ENCODE assay signal across 1 cellular context in the genomic region with DNA sequence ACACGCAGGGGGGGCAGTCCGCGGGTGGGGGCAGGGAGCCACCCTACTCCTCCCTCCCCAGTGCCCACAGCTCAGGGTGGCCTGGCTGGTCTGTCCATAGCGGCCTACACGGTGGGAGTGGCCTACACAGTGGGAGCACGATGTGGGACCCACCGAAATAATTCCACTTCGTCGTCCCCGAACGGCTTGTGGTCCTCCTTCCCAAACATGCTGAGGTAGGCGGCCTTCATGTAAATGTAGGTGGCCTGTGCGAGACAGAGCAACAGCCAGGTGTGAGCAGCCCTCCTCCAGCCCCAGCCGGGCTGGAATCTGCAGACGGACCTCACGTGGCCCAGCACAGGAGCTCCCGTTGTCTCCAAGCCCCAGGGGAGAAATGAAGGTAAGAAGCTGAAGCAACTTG.
TF ChIP-seq lines count a peak whose summit lies in the region.

No MANE protein-coding gene starts in this region.

TF ChIP-seq in endothelial cell of umbilical vein, 7 proteins besides CTCF, POLR2A, EP300 and RAD21:
- TF ChIP-seq POLR2AphosphoS5 (IDR thresholded peaks at IDR 0.05; ENCODE audit: insufficient read depth, low read depth, low read length): no peak
- TF ChIP-seq EZH2 (IDR thresholded peaks at IDR 0.05; ENCODE audit: borderline replicate concordance, low read depth, low read length, severe bottlenecking): no peak
- no peak for TF ChIP-seq FOS (IDR thresholded peaks at IDR 0.05; ENCODE audit: borderline replicate concordance, insufficient read depth, low read length)
- TF ChIP-seq, protein P1, sequence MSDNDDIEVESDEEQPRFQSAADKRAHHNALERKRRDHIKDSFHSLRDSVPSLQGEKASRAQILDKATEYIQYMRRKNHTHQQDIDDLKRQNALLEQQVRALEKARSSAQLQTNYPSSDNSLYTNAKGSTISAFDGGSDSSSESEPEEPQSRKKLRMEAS (IDR thresholded peaks at IDR 0.05; ENCODE audit: insufficient read depth, insufficient read length): no peak
